Comparison of ENCODE assay signal across 31 cellular contexts in genomic region chr3:189289251-189289650, GRCh38.
DNase-seq lines count a peak whose midpoint lies in the region; ATAC-seq and TF ChIP-seq lines count a peak whose summit lies in the region.
"Had no signal": no experiment of that assay in that cellular context is flagged by ENCODE, and none has a peak within 500 bp of the region (broad histone marks: within the 10 kb centered on the region; RNA-seq: fewer than 3 reads in every experiment).

No MANE protein-coding gene starts in this region.

- peak overlapping the region; percentile 44 for H3K9ac ChIP-seq in OCI-LY3 (ENCODE audit: low read length)

- ATAC-seq in activated naive CD4-positive, alpha-beta T cell treated with anti-CD3 and anti-CD28 coated beads, Interleukin-2, amount 50 U/mL, for 72 hours = peak; percentile 59 to 65
- no peak for ATAC-seq in stimulated activated naive CD8-positive, alpha-beta T cell treated with anti-CD3 and anti-CD28 coated beads, Interleukin-15, amount 100 ng/mL, for 72 hours
- no peak for ATAC-seq in GM18520 (IDR thresholded peaks at IDR 0.05; ENCODE audit: unreplicated experiment)
- ATAC-seq in GM21526 (IDR thresholded peaks at IDR 0.05; ENCODE audit: low FRiP score, unreplicated experiment) = no peak
- ATAC-seq: heart right ventricle had no signal

- no peaks in the 10 kb centered on the region for H4K20me1 ChIP-seq in OCI-LY3 (ENCODE audit: insufficient read depth, low read length)

- intact Hi-C loops in cardiac septum (cut with DNase I) = no loop called here

- no peaks in the 10 kb centered on the region for H3K79me2 ChIP-seq in OCI-LY3 (ENCODE audit: low read length)

- peaks cover 35% of the 10 kb centered on the region for H3K4me1 Mint-ChIP-seq in activated naive CD8-positive, alpha-beta T cell (ENCODE audit: low read depth)
- peaks cover 37% of the 10 kb centered on the region for H3K4me1 Mint-ChIP-seq in stimulated activated naive CD8-positive, alpha-beta T cell treated with anti-CD3 and anti-CD28 coated beads, Interleukin-15, amount 100 ng/mL, for 72 hours

- H3K9me3 Mint-ChIP-seq in activated naive CD4-positive, alpha-beta T cell treated with anti-CD3 and anti-CD28 coated beads, Interleukin-2, amount 50 U/mL, for 72 hours = peaks cover 0 to 4% of the 10 kb centered on the region in 2 donors
- no peaks in the 10 kb centered on the region for H3K9me3 Mint-ChIP-seq in activated naive CD8-positive, alpha-beta T cell (ENCODE audit: low read depth)
- H3K9me3 Mint-ChIP-seq in stimulated activated naive CD8-positive, alpha-beta T cell treated with anti-CD3 and anti-CD28 coated beads, Interleukin-15, amount 100 ng/mL, for 72 hours = no peaks in the 10 kb centered on the region
- H3K9me3 Mint-ChIP-seq: mesothelial cell of epicardium, naive B cell had no signal

- no peaks in the 10 kb centered on the region for H3K27me3 ChIP-seq in OCI-LY3 (ENCODE audit: low read depth, low read length)
- H3K27me3 ChIP-seq: Peyer's patch, sigmoid colon had no signal

- H3K4me3 Mint-ChIP-seq in activated naive CD8-positive, alpha-beta T cell = no peak overlapping the region
- H3K4me3 Mint-ChIP-seq in stimulated activated naive CD8-positive, alpha-beta T cell treated with anti-CD3 and anti-CD28 coated beads, Interleukin-15, amount 100 ng/mL, for 72 hours = peak overlapping the region; percentile 16 to 27
- H3K4me3 Mint-ChIP-seq: mesothelial cell of epicardium had no signal

- H2AFZ ChIP-seq in OCI-LY3 (ENCODE audit: low read depth, low read length) = no peak overlapping the region

- H3K4me1 ChIP-seq in OCI-LY3 (ENCODE audit: low read length) = peaks cover 51% of the 10 kb centered on the region
- H3K4me1 ChIP-seq: HAP-1, heart right ventricle, Peyer's patch had no signal

- H3K36me3 Mint-ChIP-seq in activated naive CD4-positive, alpha-beta T cell treated with anti-CD3 and anti-CD28 coated beads, Interleukin-2, amount 50 U/mL, for 72 hours = peaks cover 0 to 5% of the 10 kb centered on the region in 2 donors
- H3K36me3 Mint-ChIP-seq in activated naive CD8-positive, alpha-beta T cell = peaks cover 3% of the 10 kb centered on the region
- H3K36me3 Mint-ChIP-seq: mesothelial cell of epicardium, naive B cell had no signal

- H3K27me3 Mint-ChIP-seq in activated naive CD8-positive, alpha-beta T cell = no peaks in the 10 kb centered on the region
- H3K27me3 Mint-ChIP-seq in stimulated activated naive CD8-positive, alpha-beta T cell treated with anti-CD3 and anti-CD28 coated beads, Interleukin-15, amount 100 ng/mL, for 72 hours = no peaks in the 10 kb centered on the region

- H3K27ac Mint-ChIP-seq in activated naive CD4-positive, alpha-beta T cell treated with anti-CD3 and anti-CD28 coated beads, Interleukin-2, amount 50 U/mL, for 72 hours = peak overlapping the region; percentile 18 to 75
- peak overlapping the region; percentile 61 for H3K27ac Mint-ChIP-seq in activated naive CD8-positive, alpha-beta T cell
- H3K27ac Mint-ChIP-seq in stimulated activated naive CD8-positive, alpha-beta T cell treated with anti-CD3 and anti-CD28 coated beads, Interleukin-15, amount 100 ng/mL, for 72 hours = peak overlapping the region in 1 of 2 donors; percentile 12
- H3K27ac Mint-ChIP-seq: mesothelial cell of epicardium, naive B cell had no signal

- DNase-seq in activated naive CD4-positive, alpha-beta T cell treated with anti-CD3 and anti-CD28 coated beads, Interleukin-2, amount 50 U/mL, for 72 hours (ENCODE audit: low spot score in 2 of 2) = no peak
- DNase-seq in activated naive CD4-positive, alpha-beta T cell (lab: John Stamatoyannopoulos, UW) = no peak
- no peak for DNase-seq in stimulated activated naive CD8-positive, alpha-beta T cell treated with anti-CD3 and anti-CD28 coated beads, Interleukin-15, amount 100 ng/mL, for 72 hours
- no peak for DNase-seq in cardiac septum (ENCODE audit: low spot score)
- DNase-seq: activated CD4-positive, alpha-beta T cell treated with anti-CD3 and anti-CD28 coated beads, Interleukin-2, amount 50 U/mL, for 4 hours; activated CD8-positive, alpha-beta memory T cell treated with anti-CD3 and anti-CD28 coated beads, Interleukin-2, amount 50 U/mL, for 48 hours; activated gamma-delta T cell; amygdala; EL; heart right ventricle; MV-4-11; naive B cell; NCI-H1436 treated with DMSO at 0.1 percent for 48 hours; NCI-H2081 treated with DMSO at 0.1 percent for 48 hours; NCI-H2227 treated with DMSO at 0.1 percent for 48 hours; occipital lobe; Peyer's patch; SIG-M5; sigmoid colon; stimulated activated CD4-positive, alpha-beta T cell treated with anti-CD3 and anti-CD28 coated beads, Interleukin-12 subunit alpha, Interleukin-12 subunit beta, amount 100 ng/mL, for 4 hours; stimulated activated CD4-positive, alpha-beta T cell treated with anti-CD3 and anti-CD28 coated beads, Interleukin-2, amount 100 ng/mL, for 48 hours; substantia nigra; T1000; trophoblast cell had no signal

- no peak for TF ChIP-seq CTCF in OCI-LY3 (IDR thresholded peaks at IDR 0.05; ENCODE audit: low read depth, low read length)

- no peaks in the 10 kb centered on the region for H3K36me3 ChIP-seq in OCI-LY3 (replicated peaks; ENCODE audit: low read depth, low read length)
- H3K36me3 ChIP-seq: HAP-1, heart right ventricle, Peyer's patch, sigmoid colon had no signal

- peak overlapping the region; percentile 67 for H3K4me3 ChIP-seq in OCI-LY3 (ENCODE audit: low read length)
- H3K4me3 ChIP-seq: HAP-1, heart right ventricle, Peyer's patch, sigmoid colon had no signal

- peak overlapping the region; percentile 83 for H3K4me2 ChIP-seq in OCI-LY3 (ENCODE audit: low read length)

- no peaks in the 10 kb centered on the region for H3K9me3 ChIP-seq in OCI-LY3 (ENCODE audit: insufficient read depth, low read length)
- H3K9me3 ChIP-seq: HAP-1, heart right ventricle, Peyer's patch, sigmoid colon had no signal

- peak overlapping the region; percentile 89 for H3K27ac ChIP-seq in OCI-LY3 (ENCODE audit: low read length)
- H3K27ac ChIP-seq: heart right ventricle, Peyer's patch, sigmoid colon, VCaP had no signal

Comparison
In these comparisons a context has a peak if more than half of its experiments do, and no peak if none do; other contexts are left out.
1. ATAC-seq: peak in activated naive CD4-positive, alpha-beta T cell treated with anti-CD3 and anti-CD28 coated beads, Interleukin-2, amount 50 U/mL, for 72 hours (2 of 2); none in stimulated activated naive CD8-positive, alpha-beta T cell treated with anti-CD3 and anti-CD28 coated beads, Interleukin-15, amount 100 ng/mL, for 72 hours (single experiment), GM18520 (single experiment) and GM21526 (single experiment).